22 cellular contexts compared by ENCODE assay signal in genomic region chr12:23810327-23810902, GRCh38.
DNase-seq lines count a peak whose midpoint lies in the region; ATAC-seq and TF ChIP-seq lines count a peak whose summit lies in the region.
"Had no signal": no experiment of that assay in that cellular context is flagged by ENCODE, and none has a peak within 500 bp of the region (broad histone marks: within the 10 kb centered on the region; RNA-seq: fewer than 3 reads in every experiment).

No MANE protein-coding gene starts in this region.

- peak; percentile 44 for DNase-seq in NCI-H2196 (lab: John Stamatoyannopoulos, UW; ENCODE audit: unreplicated experiment)
- DNase-seq in NCI-H2196 treated with DMSO at 0.1 percent for 48 hours (lab: John Stamatoyannopoulos, UW; ENCODE audit: unreplicated experiment), result no peak
- DNase-seq in NCI-H2171 treated with DMSO at 0.1 percent for 48 hours (lab: John Stamatoyannopoulos, UW), result peak; percentile 80
- DNase-seq in SK-N-DZ (ENCODE audit: low spot score), result peak; percentile 25
- DNase-seq in neural progenitor cell (ENCODE audit: low spot score), result no peak
- DNase-seq in esophagus muscularis mucosa (ENCODE audit: extremely low spot score), result no peak
- DNase-seq: activated T-cell treated with anti-CD3 and anti-CD28 coated beads, Interleukin-2, amount 50 U/mL, for 48 hours; effector CD8-positive, alpha-beta T cell; left ventricle myocardium inferior; MG63; mucosa of descending colon; NCI-H226; spleen; stimulated activated CD8-positive, alpha-beta memory T cell treated with anti-CD3 and anti-CD28 coated beads, Interleukin-4, amount 100 ng/mL, for 48 hours; T-helper 17 cell had no signal

- H3K9me3 Mint-ChIP-seq in neural progenitor cell, result no peaks in the 10 kb centered on the region
- H3K9me3 Mint-ChIP-seq: activated naive CD4-positive, alpha-beta T cell treated with anti-CD3 and anti-CD28 coated beads, Interleukin-2, amount 50 U/mL, for 72 hours; WTC11 had no signal

- no peak for TF ChIP-seq EP300 in esophagus muscularis mucosa (IDR thresholded peaks at IDR 0.05)

- H3K4me3 ChIP-seq in neural progenitor cell, result no peak overlapping the region
- H3K4me3 ChIP-seq in esophagus muscularis mucosa, result no peak overlapping the region
- H3K4me3 ChIP-seq: HAP-1, left ventricle myocardium inferior, MG63, mucosa of descending colon, spleen had no signal

- no peak overlapping the region for H3K27ac Mint-ChIP-seq in neural progenitor cell
- H3K27ac Mint-ChIP-seq: activated naive CD4-positive, alpha-beta T cell treated with anti-CD3 and anti-CD28 coated beads, Interleukin-2, amount 50 U/mL, for 72 hours; T-helper 17 cell; WTC11 had no signal

- H3K36me3 ChIP-seq in neural progenitor cell (no peaks in the 10 kb centered on the region), esophagus muscularis mucosa (no peaks in the 10 kb centered on the region)
- H3K36me3 ChIP-seq: HAP-1, left ventricle myocardium inferior, MG63, neutrophil, spleen had no signal

- H3K4me2 ChIP-seq in neural progenitor cell, result peak overlapping the region; percentile 15

- H3K79me2 ChIP-seq in neural progenitor cell (ENCODE audit: low read depth), result peaks cover 16% of the 10 kb centered on the region

- H2AFZ ChIP-seq in neural progenitor cell (replicated peaks), result no peak overlapping the region

- H3K27me3 ChIP-seq in neural progenitor cell (no peaks in the 10 kb centered on the region), esophagus muscularis mucosa (no peaks in the 10 kb centered on the region)
- H3K27me3 ChIP-seq: neutrophil, spleen had no signal

- H3K27me3 Mint-ChIP-seq in neural progenitor cell (ENCODE audit: insufficient read depth, low read depth), result no peaks in the 10 kb centered on the region
- H3K27me3 Mint-ChIP-seq: T-helper 17 cell had no signal

- WGBS in esophagus muscularis mucosa, result 70% methylated on average over 3 of the region's 3 CpGs

- H3K4me1 ChIP-seq in neural progenitor cell (peaks cover 25% of the 10 kb centered on the region), esophagus muscularis mucosa (no peaks in the 10 kb centered on the region)
- H3K4me1 ChIP-seq: left ventricle myocardium inferior, spleen had no signal

- no peak overlapping the region for H3K9ac ChIP-seq in neural progenitor cell

- no peak overlapping the region for H3K4me3 Mint-ChIP-seq in neural progenitor cell
- H3K4me3 Mint-ChIP-seq: T-helper 17 cell, WTC11 had no signal

- intact Hi-C loops in esophagus muscularis mucosa (cut with DNase I), result no loop called here

- H3K36me3 Mint-ChIP-seq in neural progenitor cell, result peaks cover 3% of the 10 kb centered on the region
- H3K36me3 Mint-ChIP-seq: activated naive CD4-positive, alpha-beta T cell treated with anti-CD3 and anti-CD28 coated beads, Interleukin-2, amount 50 U/mL, for 72 hours; WTC11 had no signal

- ATAC-seq in HG03378 (IDR thresholded peaks at IDR 0.05; ENCODE audit: unreplicated experiment) (no peak), HG03439 (IDR thresholded peaks at IDR 0.05; ENCODE audit: unreplicated experiment) (no peak)
- ATAC-seq: activated naive CD4-positive, alpha-beta T cell treated with anti-CD3 and anti-CD28 coated beads, Interleukin-2, amount 50 U/mL, for 72 hours; mucosa of descending colon; Right ventricle myocardium inferior; T-helper 17 cell; WTC11 had no signal

- no peaks in the 10 kb centered on the region for H3K9me3 ChIP-seq in neural progenitor cell (ENCODE audit: low read depth)
- no peaks in the 10 kb centered on the region for H3K9me3 ChIP-seq in esophagus muscularis mucosa
- H3K9me3 ChIP-seq: HAP-1, left ventricle myocardium inferior, MG63, mucosa of descending colon, neutrophil, spleen had no signal

- peak overlapping the region; percentile 42 for H3K27ac ChIP-seq in neural progenitor cell
- no peak overlapping the region for H3K27ac ChIP-seq in esophagus muscularis mucosa (replicated peaks in 1 of 4)
- H3K27ac ChIP-seq: left ventricle myocardium inferior, neutrophil, spleen had no signal

- TF ChIP-seq CTCF in neural progenitor cell (IDR thresholded peaks at IDR 0.05) (no peak), esophagus muscularis mucosa (IDR thresholded peaks at IDR 0.05) (no peak)

- H3K4me1 Mint-ChIP-seq in neural progenitor cell, result peaks cover 17% of the 10 kb centered on the region
- H3K4me1 Mint-ChIP-seq: T-helper 17 cell had no signal

- H4K20me1 ChIP-seq in neural progenitor cell (ENCODE audit: low read depth), result peaks cover 10% of the 10 kb centered on the region

- TF ChIP-seq POLR2A in esophagus muscularis mucosa (IDR thresholded peaks at IDR 0.05; ENCODE audit: low read depth), result no peak

- H3F3A ChIP-seq in neural progenitor cell (ENCODE audit: low read depth), result peaks cover 2% of the 10 kb centered on the region

Comparison
In these comparisons a context has a peak if more than half of its experiments do, and no peak if none do; other contexts are left out.
1. DNase-seq: peak in NCI-H2196 (single experiment), NCI-H2171 treated with DMSO at 0.1 percent for 48 hours (single experiment) and SK-N-DZ (single experiment); none in NCI-H2196 treated with DMSO at 0.1 percent for 48 hours (single experiment), neural progenitor cell (single experiment) and esophagus muscularis mucosa (single experiment).